Comparison of ENCODE assay signal across 8 cellular contexts in the genomic region with DNA sequence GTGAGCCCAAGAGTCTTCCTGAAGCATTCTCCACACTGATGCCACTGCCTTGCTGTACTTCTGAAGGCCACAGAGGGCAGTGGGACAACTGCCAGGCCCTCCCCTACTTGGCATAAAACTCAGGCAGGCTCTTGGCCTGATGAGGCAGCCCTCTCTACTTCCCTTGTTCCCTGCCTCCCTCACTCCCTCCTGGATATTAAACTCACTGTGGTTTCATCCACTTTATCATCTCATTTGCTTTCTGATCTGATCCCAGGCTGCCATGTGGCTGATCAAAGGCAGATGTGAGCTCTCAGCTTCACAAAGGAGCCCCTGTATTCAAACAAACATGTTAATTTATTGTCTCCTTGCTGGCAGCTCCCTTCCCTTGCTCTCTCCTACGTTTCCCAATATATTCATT.
A peak's percentile ranks its signal among the peaks of the same experiment; 100 is the strongest.
DNase-seq lines count a peak whose midpoint lies in the region; TF ChIP-seq lines count a peak whose summit lies in the region.

No MANE protein-coding gene starts in this region.

- no peaks in the 10 kb centered on the region for H3K9me3 ChIP-seq in transverse colon

- no peak overlapping the region for H3K4me3 ChIP-seq in transverse colon

- 13 to 30% methylated on average over 1 of the region's 1 CpG for whole genome bisulfite sequencing in transverse colon (ENCODE audit: low coverage in 1 of 2), 2 donors

- intact Hi-C loops in transverse colon (cut with DNase I; ENCODE audit: low total_unique reads), result no loop called here
- intact Hi-C loops in activated T-helper 2 cell treated with anti-CD3 and anti-CD28 coated beads, Interferon-gamma antibody, Interleukin-2, Interleukin-4, amounts not matched to agents 10 μg/mL and 5 μg/mL and 100 μg/mL, durations not matched to agents 14 hours and 24 hours and 36 hours (cut with micrococcal nuclease), result no loop called here

- no peaks in the 10 kb centered on the region for H3K4me1 Mint-ChIP-seq in activated T-helper 2 cell treated with anti-CD3 and anti-CD28 coated beads, Interferon-gamma antibody, Interleukin-2, Interleukin-4, amounts not matched to agents 10 μg/mL and 5 μg/mL and 100 μg/mL, durations not matched to agents 14 hours and 24 hours and 36 hours (ENCODE audit: low read depth)

- no peaks in the 10 kb centered on the region for H3K27me3 Mint-ChIP-seq in activated T-helper 2 cell treated with anti-CD3 and anti-CD28 coated beads, Interferon-gamma antibody, Interleukin-2, Interleukin-4, amounts not matched to agents 10 μg/mL and 5 μg/mL and 100 μg/mL, durations not matched to agents 14 hours and 24 hours and 36 hours (ENCODE audit: low read depth)

- no peaks in the 10 kb centered on the region for H3K36me3 Mint-ChIP-seq in activated T-helper 2 cell treated with anti-CD3 and anti-CD28 coated beads, Interferon-gamma antibody, Interleukin-2, Interleukin-4, amounts not matched to agents 10 μg/mL and 5 μg/mL and 100 μg/mL, durations not matched to agents 14 hours and 24 hours and 36 hours (ENCODE audit: low read depth)

- H3K4me3 Mint-ChIP-seq in activated T-helper 2 cell treated with anti-CD3 and anti-CD28 coated beads, Interferon-gamma antibody, Interleukin-2, Interleukin-4, amounts not matched to agents 10 μg/mL and 5 μg/mL and 100 μg/mL, durations not matched to agents 14 hours and 24 hours and 36 hours (ENCODE audit: low read depth), result no peak overlapping the region

- peak; percentile 8 for DNase-seq in NCI-H146 (lab: John Stamatoyannopoulos, UW)
- no peak for DNase-seq in NCI-H146 treated with DMSO at 0.1 percent for 48 hours (lab: John Stamatoyannopoulos, UW; ENCODE audit: unreplicated experiment)
- DNase-seq in SK-MEL-5 (ENCODE audit: low read depth, low spot score), result peak; percentile 68
- peak in 30 of 51 donors; percentile 0 to 53 (median 6) for DNase-seq in hypothalamus (lab: John Stamatoyannopoulos, UW)
- peak; percentile 60 for DNase-seq in transverse colon
- no peak for DNase-seq in hepatic stellate cell (ENCODE audit: low spot score)
- no peak for DNase-seq in GDM1 (lab: John Stamatoyannopoulos, UW)
- DNase-seq in activated T-helper 2 cell treated with anti-CD3 and anti-CD28 coated beads, Interferon-gamma antibody, Interleukin-2, Interleukin-4, amounts not matched to agents 10 μg/mL and 5 μg/mL and 100 μg/mL, durations not matched to agents 14 hours and 24 hours and 36 hours (ENCODE audit: low spot score), result no peak

- no peaks in the 10 kb centered on the region for H3K27me3 ChIP-seq in transverse colon

- no peaks in the 10 kb centered on the region for H3K9me3 Mint-ChIP-seq in activated T-helper 2 cell treated with anti-CD3 and anti-CD28 coated beads, Interferon-gamma antibody, Interleukin-2, Interleukin-4, amounts not matched to agents 10 μg/mL and 5 μg/mL and 100 μg/mL, durations not matched to agents 14 hours and 24 hours and 36 hours

- no peaks in the 10 kb centered on the region for H3K36me3 ChIP-seq in transverse colon

- in situ Hi-C loops in SK-MEL-5 (cut with HindIII; ENCODE audit: low pct_unique_long_range_greater_than_20kb, low sequenced_read_pairs) (no loop called here), transverse colon (cut with MboI; ENCODE audit: low pct_ligation_motif_present in 1 of 4, low pct_unique_long_range_greater_than_20kb in 1 of 4, low sequenced_read_pairs in 3 of 4) (no loop called here)

- TF ChIP-seq EP300 in transverse colon (IDR thresholded peaks at IDR 0.05; ENCODE audit: low read depth), result no peak

- peak overlapping the region in 3 of 4 donors; percentile 19 to 41 (median 25) for H3K27ac ChIP-seq in transverse colon

- no peak overlapping the region for H3K27ac Mint-ChIP-seq in activated T-helper 2 cell treated with anti-CD3 and anti-CD28 coated beads, Interferon-gamma antibody, Interleukin-2, Interleukin-4, amounts not matched to agents 10 μg/mL and 5 μg/mL and 100 μg/mL, durations not matched to agents 14 hours and 24 hours and 36 hours

- peaks cover 0 to 18% (median 7%) of the 10 kb centered on the region in 4 donors for H3K4me1 ChIP-seq in transverse colon

- no peak for TF ChIP-seq POLR2A in transverse colon (IDR thresholded peaks at IDR 0.05)

- peak in 1 of 5 experiments; percentile 14 for TF ChIP-seq CTCF in transverse colon (IDR thresholded peaks at IDR 0.05)

Comparison
In these comparisons a context has a peak if more than half of its experiments do, and no peak if none do; other contexts are left out.
1. DNase-seq: peak in NCI-H146 (single experiment), SK-MEL-5 (single experiment), hypothalamus (30 of 51) and transverse colon (single experiment); none in NCI-H146 treated with DMSO at 0.1 percent for 48 hours (single experiment), hepatic stellate cell (single experiment), GDM1 (single experiment) and activated T-helper 2 cell treated with anti-CD3 and anti-CD28 coated beads, Interferon-gamma antibody, Interleukin-2, Interleukin-4, amounts not matched to agents 10 μg/mL and 5 μg/mL and 100 μg/mL, durations not matched to agents 14 hours and 24 hours and 36 hours (single experiment).